29 cellular contexts compared by ENCODE assay signal in genomic region chr3:195577645-195578177, GRCh38. TPM values are rescaled to one million over a fixed set of nuclear protein-coding genes. Genes with fewer than 3 reads are reported as not detected.
"Had no signal": no experiment of that assay in that cellular context is flagged by ENCODE, and none has a peak within 500 bp of the region (broad histone marks: within the 10 kb centered on the region; RNA-seq: fewer than 3 reads in every experiment).

No MANE protein-coding gene starts in this region.

- DNase-seq: activated CD4-positive, alpha-beta memory T cell treated with anti-CD3 and anti-CD28 coated beads for 36 hours; activated CD4-positive, alpha-beta T cell treated with anti-CD3 and anti-CD28 coated beads, Interleukin-2, amount 10 ng/mL, durations not matched to agents 7 days and 5 days; activated CD4-positive, CD25-positive, alpha-beta regulatory T cell; activated CD8-positive, alpha-beta memory T cell treated with anti-CD3 and anti-CD28 coated beads for 24 hours; activated effector memory CD4-positive, alpha-beta T cell treated with anti-CD3 and anti-CD28 coated beads, Interleukin-2, amount 50 U/mL, for 16 hours; activated naive CD4-positive, alpha-beta T cell treated with Interleukin-2 at 50 U/mL for 16 hours; activated naive CD8-positive, alpha-beta T cell treated with anti-CD3 and anti-CD28 coated beads, Interleukin-2, amount 50 U/mL, for 24 hours; activated T-cell treated with anti-CD3 and anti-CD28 coated beads, Interleukin-2, amount 50 U/mL, for 4 hours; amniotic stem cell; body of pancreas; central memory CD4-positive, alpha-beta T cell; Karpas-422; NCI-H1092 treated with DMSO at 0.1 percent for 48 hours; NCI-H1417 treated with DMSO at 0.1 percent for 48 hours; NCI-H1694; NCI-H2029; NCI-H2107; NCI-H2171 treated with DMSO at 0.1 percent for 48 hours; NCI-H226; NCI-H526 treated with DMSO at 0.1 percent for 48 hours; NCI-H82; Peyer's patch; Right ventricle myocardium superior; SJCRH30; T-helper 17 cell; T-helper 9 cell had no signal

- H3K4me1 ChIP-seq: ascending aorta, body of pancreas, Peyer's patch, SJCRH30 had no signal

- H3K27me3 ChIP-seq: ascending aorta, body of pancreas, Peyer's patch, SJCRH30 had no signal

- H3K9me3 ChIP-seq: ascending aorta, body of pancreas, Peyer's patch, SJCRH30 had no signal

- H3K27me3 Mint-ChIP-seq: activated CD4-positive, alpha-beta T cell treated with anti-CD3 and anti-CD28 coated beads, Interleukin-2, amount 10 ng/mL, durations not matched to agents 7 days and 5 days; T-helper 17 cell had no signal

- H3K9me3 Mint-ChIP-seq: activated CD4-positive, alpha-beta memory T cell treated with anti-CD3 and anti-CD28 coated beads for 36 hours; activated CD4-positive, alpha-beta T cell treated with anti-CD3 and anti-CD28 coated beads, Interleukin-2, amount 10 ng/mL, durations not matched to agents 7 days and 5 days; activated naive CD4-positive, alpha-beta T cell treated with anti-CD3 and anti-CD28 coated beads, Interleukin-2, amount 50 U/mL, for 72 hours; activated naive CD8-positive, alpha-beta T cell treated with anti-CD3 and anti-CD28 coated beads, Interleukin-2, amount 50 U/mL, for 24 hours; activated T-cell treated with anti-CD3 and anti-CD28 coated beads, Interleukin-2, amount 50 U/mL, for 4 hours had no signal

- H3K27ac Mint-ChIP-seq: activated CD4-positive, alpha-beta memory T cell treated with anti-CD3 and anti-CD28 coated beads for 36 hours; activated CD4-positive, alpha-beta T cell treated with anti-CD3 and anti-CD28 coated beads, Interleukin-2, amount 10 ng/mL, durations not matched to agents 7 days and 5 days; activated naive CD4-positive, alpha-beta T cell treated with anti-CD3 and anti-CD28 coated beads, Interleukin-2, amount 50 U/mL, for 72 hours; activated naive CD8-positive, alpha-beta T cell treated with anti-CD3 and anti-CD28 coated beads, Interleukin-2, amount 50 U/mL, for 24 hours; T-helper 17 cell had no signal

- ATAC-seq: activated naive CD4-positive, alpha-beta T cell treated with anti-CD3 and anti-CD28 coated beads, Interleukin-2, amount 50 U/mL, for 72 hours; activated naive CD8-positive, alpha-beta T cell treated with anti-CD3 and anti-CD28 coated beads, Interleukin-2, amount 50 U/mL, for 24 hours; activated T-cell treated with anti-CD3 and anti-CD28 coated beads, Interleukin-2, amount 50 U/mL, for 4 hours; body of pancreas; T-helper 17 cell had no signal

- H3K4me3 Mint-ChIP-seq: activated CD4-positive, alpha-beta memory T cell treated with anti-CD3 and anti-CD28 coated beads for 36 hours; activated CD4-positive, alpha-beta T cell treated with anti-CD3 and anti-CD28 coated beads, Interleukin-2, amount 10 ng/mL, durations not matched to agents 7 days and 5 days; activated naive CD8-positive, alpha-beta T cell treated with anti-CD3 and anti-CD28 coated beads, Interleukin-2, amount 50 U/mL, for 24 hours; activated T-cell treated with anti-CD3 and anti-CD28 coated beads, Interleukin-2, amount 50 U/mL, for 4 hours; T-helper 17 cell had no signal

- H3K36me3 ChIP-seq: ascending aorta, Peyer's patch, SJCRH30 had no signal

- H3K4me3 ChIP-seq: ascending aorta, body of pancreas, Peyer's patch, SJCRH30 had no signal

- H3K27ac ChIP-seq: ascending aorta, body of pancreas, Peyer's patch, RWPE1, SJCRH30 had no signal

- H3K4me1 Mint-ChIP-seq: activated CD4-positive, alpha-beta T cell treated with anti-CD3 and anti-CD28 coated beads, Interleukin-2, amount 10 ng/mL, durations not matched to agents 7 days and 5 days had no signal

- H3K36me3 Mint-ChIP-seq: activated CD4-positive, alpha-beta memory T cell treated with anti-CD3 and anti-CD28 coated beads for 36 hours; activated naive CD4-positive, alpha-beta T cell treated with anti-CD3 and anti-CD28 coated beads, Interleukin-2, amount 50 U/mL, for 72 hours had no signal

RNA-seq across cellular contexts. Expression of gene APOD, which starts 6.0 kb away (rescaled TPM):
- total RNA-seq: activated CD4-positive, alpha-beta T cell treated with anti-CD3 and anti-CD28 coated beads, Interleukin-2, amount 10 ng/mL, durations not matched to agents 7 days and 5 days; activated T-cell treated with anti-CD3 and anti-CD28 coated beads, Interleukin-2, amount 50 U/mL, for 4 hours; T-helper 17 cell had no signal
